ENCODE assay signal across 36 cellular contexts in the genomic region with DNA sequence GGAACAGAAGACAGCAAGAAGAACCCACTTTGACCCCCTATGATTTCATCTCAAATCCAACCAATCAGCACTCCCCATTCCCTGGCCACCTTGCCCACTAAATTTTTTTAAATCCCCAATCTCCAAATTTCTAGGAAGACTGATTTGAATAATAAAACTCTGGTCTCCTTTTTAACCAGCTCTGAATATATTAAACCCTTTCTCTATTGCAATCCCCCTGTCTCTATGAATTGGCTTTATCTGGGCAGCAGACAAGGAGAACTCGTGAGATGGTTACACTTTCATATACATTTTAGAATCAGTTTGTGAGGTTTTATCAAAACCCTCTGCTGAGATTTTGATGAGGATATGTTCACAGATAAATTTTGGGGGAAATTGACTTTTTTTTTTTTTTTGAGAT.
"Had no signal": no experiment of that assay in that cellular context is flagged by ENCODE, and none has a peak within 500 bp of the region (broad histone marks: within the 10 kb centered on the region; RNA-seq: fewer than 3 reads in every experiment).

No MANE protein-coding gene starts in this region.

- H3K4me1 ChIP-seq: adrenal gland, body of pancreas, breast epithelium had no signal

- H3K4me3 Mint-ChIP-seq: activated B cell treated with CpG ODN at 0.5 μM for 24 hours; activated CD4-positive, alpha-beta memory T cell treated with anti-CD3 and anti-CD28 coated beads for 36 hours; activated CD4-positive, alpha-beta T cell treated with anti-CD3 and anti-CD28 coated beads, Interleukin-2, amount 10 ng/mL, durations not matched to agents 24 days and 14 days; activated CD8-positive, alpha-beta T cell treated with anti-CD3 and anti-CD28 coated beads for 36 hours; activated naive CD4-positive, alpha-beta T cell treated with anti-CD3 and anti-CD28 coated beads for 36 hours; activated naive CD8-positive, alpha-beta T cell treated with anti-CD3 and anti-CD28 coated beads for 36 hours; activated T-cell treated with anti-CD3 and anti-CD28 coated beads, Interleukin-2, amount 50 U/mL, for 4 hours; activated T-cell treated with anti-CD3 and anti-CD28 coated beads, Interleukin-2, amount 50 U/mL, for 72 hours; activated T-helper 1 cell treated with anti-CD3 and anti-CD28 coated beads, Interleukin-12 subunit alpha, Interleukin-12 subunit beta, Interleukin-2, Interleukin-4 antibody, amounts not matched to agents 30 ng/mL and 10 ng/mL and 1 ng/mL, durations not matched to agents 14 hours and 24 hours and 36 hours; activated T-helper 17 cell treated with anti-CD3 and anti-CD28 coated beads, Interleukin-2, amount 50 U/mL, for 72 hours; T-helper 1 cell treated with Interleukin-12 subunit alpha and Interleukin-12 subunit beta and Interleukin-4 antibody, amounts not matched to agents 30 μg/mL and 1 μg/mL, for 36 hours; T-helper 2 cell treated with Interferon-gamma antibody and Interleukin-4, amounts not matched to agents 5 μg/mL and 100 μg/mL, for 36 hours had no signal

- H3K36me3 Mint-ChIP-seq: activated CD4-positive, alpha-beta memory T cell treated with anti-CD3 and anti-CD28 coated beads for 36 hours had no signal

- DNase-seq: activated B cell treated with CpG ODN at 0.5 μM for 24 hours; activated CD4-positive, alpha-beta memory T cell treated with anti-CD3 and anti-CD28 coated beads for 36 hours; activated CD4-positive, alpha-beta T cell treated with anti-CD3 and anti-CD28 coated beads for 4 hours; activated CD4-positive, alpha-beta T cell treated with anti-CD3 and anti-CD28 coated beads, Interleukin-2, amount 10 ng/mL, durations not matched to agents 24 days and 14 days; activated CD4-positive, alpha-beta T cell treated with anti-CD3 and anti-CD28 coated beads, Interleukin-2, amount 50 U/mL, for 1 hour; activated CD4-positive, alpha-beta T cell treated with anti-CD3 and anti-CD28 coated beads, Interleukin-2, amount 50 U/mL, for 4 hours; activated CD4-positive, CD25-positive, alpha-beta regulatory T cell treated with anti-CD3 and anti-CD28 coated beads, Interleukin-2, amount 50 U/mL, for 72 hours; activated CD8-positive, alpha-beta memory T cell treated with anti-CD3 and anti-CD28 coated beads, Interleukin-2, amount 50 U/mL, for 4 hours; activated CD8-positive, alpha-beta T cell treated with anti-CD3 and anti-CD28 coated beads for 36 hours; activated effector memory CD4-positive, alpha-beta T cell treated with anti-CD3 and anti-CD28 coated beads, Interleukin-2, amount 50 U/mL, for 16 hours; activated gamma-delta T cell treated with Interleukin-2 at 50 U/mL for 16 hours; activated naive CD4-positive, alpha-beta T cell; activated naive CD4-positive, alpha-beta T cell treated with anti-CD3 and anti-CD28 coated beads for 36 hours; activated naive CD4-positive, alpha-beta T cell treated with anti-CD3 and anti-CD28 coated beads, Interleukin-2, amount 50 U/mL, for 16 hours; activated naive CD8-positive, alpha-beta T cell treated with anti-CD3 and anti-CD28 coated beads for 36 hours; activated T-cell treated with anti-CD3 and anti-CD28 coated beads for 4 hours; activated T-cell treated with anti-CD3 and anti-CD28 coated beads, Interleukin-2, amount 50 U/mL, for 1 hour; activated T-cell treated with anti-CD3 and anti-CD28 coated beads, Interleukin-2, amount 50 U/mL, for 4 hours; activated T-cell treated with anti-CD3 and anti-CD28 coated beads, Interleukin-2, amount 50 U/mL, for 72 hours; adrenal gland; amniotic stem cell; aorta; body of pancreas; brain microvascular endothelial cell; central memory CD4-positive, alpha-beta T cell; T-helper 2 cell; T-helper 9 cell had no signal

- H3K27ac Mint-ChIP-seq: activated B cell treated with CpG ODN at 0.5 μM for 24 hours; activated CD4-positive, alpha-beta memory T cell treated with anti-CD3 and anti-CD28 coated beads for 36 hours; activated CD4-positive, alpha-beta T cell treated with anti-CD3 and anti-CD28 coated beads, Interleukin-2, amount 10 ng/mL, durations not matched to agents 24 days and 14 days; activated CD8-positive, alpha-beta T cell treated with anti-CD3 and anti-CD28 coated beads for 36 hours; activated naive CD4-positive, alpha-beta T cell treated with anti-CD3 and anti-CD28 coated beads for 36 hours; activated naive CD4-positive, alpha-beta T cell treated with anti-CD3 and anti-CD28 coated beads, Interleukin-2, amount 50 U/mL, for 72 hours; activated naive CD8-positive, alpha-beta T cell treated with anti-CD3 and anti-CD28 coated beads for 36 hours; activated T-cell treated with anti-CD3 and anti-CD28 coated beads, Interleukin-2, amount 50 U/mL, for 72 hours; activated T-helper 1 cell treated with anti-CD3 and anti-CD28 coated beads, Interleukin-12 subunit alpha, Interleukin-12 subunit beta, Interleukin-2, Interleukin-4 antibody, amounts not matched to agents 30 ng/mL and 10 ng/mL and 1 ng/mL, durations not matched to agents 14 hours and 24 hours and 36 hours; activated T-helper 17 cell treated with anti-CD3 and anti-CD28 coated beads, Interleukin-2, amount 50 U/mL, for 72 hours; T-helper 1 cell treated with Interleukin-12 subunit alpha and Interleukin-12 subunit beta and Interleukin-4 antibody, amounts not matched to agents 30 μg/mL and 1 μg/mL, for 36 hours; T-helper 2 cell treated with Interferon-gamma antibody and Interleukin-4, amounts not matched to agents 5 μg/mL and 100 μg/mL, for 36 hours had no signal

- FAIRE-seq: astrocyte, TTC549 had no signal

- H3K27ac ChIP-seq: adrenal gland, body of pancreas, brain microvascular endothelial cell, breast epithelium, VCaP had no signal

- H3K27me3 ChIP-seq: adrenal gland, body of pancreas, brain microvascular endothelial cell, breast epithelium had no signal

- H3K4me1 Mint-ChIP-seq: activated B cell treated with CpG ODN at 0.5 μM for 24 hours; activated CD4-positive, alpha-beta T cell treated with anti-CD3 and anti-CD28 coated beads, Interleukin-2, amount 10 ng/mL, durations not matched to agents 24 days and 14 days; activated naive CD8-positive, alpha-beta T cell treated with anti-CD3 and anti-CD28 coated beads for 36 hours; activated T-helper 17 cell treated with anti-CD3 and anti-CD28 coated beads, Interleukin-2, amount 50 U/mL, for 72 hours had no signal

- H3K27me3 Mint-ChIP-seq: activated B cell treated with CpG ODN at 0.5 μM for 24 hours; activated CD4-positive, alpha-beta memory T cell treated with anti-CD3 and anti-CD28 coated beads for 36 hours; activated CD4-positive, alpha-beta T cell treated with anti-CD3 and anti-CD28 coated beads, Interleukin-2, amount 10 ng/mL, durations not matched to agents 24 days and 14 days; activated CD8-positive, alpha-beta T cell treated with anti-CD3 and anti-CD28 coated beads for 36 hours; activated T-helper 17 cell treated with anti-CD3 and anti-CD28 coated beads, Interleukin-2, amount 50 U/mL, for 72 hours had no signal

- H3K36me3 ChIP-seq: adrenal gland, brain microvascular endothelial cell, breast epithelium had no signal

- ATAC-seq: activated CD8-positive, alpha-beta T cell treated with anti-CD3 and anti-CD28 coated beads for 36 hours; activated naive CD4-positive, alpha-beta T cell treated with anti-CD3 and anti-CD28 coated beads, Interleukin-2, amount 50 U/mL, for 72 hours; activated T-cell treated with anti-CD3 and anti-CD28 coated beads, Interleukin-2, amount 50 U/mL, for 4 hours; activated T-cell treated with anti-CD3 and anti-CD28 coated beads, Interleukin-2, amount 50 U/mL, for 72 hours; activated T-helper 17 cell treated with anti-CD3 and anti-CD28 coated beads, Interleukin-2, amount 50 U/mL, for 72 hours; body of pancreas had no signal

- H3K4me3 ChIP-seq: adrenal gland, body of pancreas, breast epithelium had no signal
